ENCODE assay signal across 9 cellular contexts in the genomic region with DNA sequence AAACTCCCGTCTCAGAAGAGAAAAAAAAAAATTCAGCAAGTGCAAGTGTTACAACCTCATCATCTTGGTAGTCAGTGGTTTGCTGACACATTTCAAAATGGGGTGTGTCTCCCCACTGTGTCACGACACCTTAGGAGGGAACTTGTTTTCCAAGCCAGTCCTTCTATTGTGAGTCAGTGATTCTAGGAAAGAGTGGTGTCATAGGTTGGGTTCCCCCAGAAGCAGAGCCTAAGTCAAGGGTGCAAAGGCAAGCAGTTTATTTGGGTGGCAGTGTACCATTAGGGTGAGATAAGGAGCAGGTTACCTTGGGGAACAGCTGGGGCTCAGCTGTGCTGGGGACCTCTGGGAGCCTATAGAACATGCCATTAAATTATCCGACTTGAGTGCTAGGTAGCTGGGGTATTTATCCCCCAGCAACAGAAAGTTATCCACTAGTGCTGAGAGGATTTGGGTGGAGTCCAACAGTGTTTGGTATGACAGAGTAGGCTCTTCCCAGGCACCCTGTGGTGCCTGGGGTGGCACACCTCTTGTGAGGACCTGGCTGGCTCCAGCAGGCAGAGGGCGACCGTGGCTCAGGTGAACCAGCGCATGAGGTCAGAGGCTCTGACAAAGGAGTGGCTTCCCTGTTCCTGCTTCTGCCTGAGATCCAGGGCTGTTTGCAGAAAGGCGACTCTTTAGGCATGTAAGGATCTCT. TPM values are rescaled to one million over a fixed set of nuclear protein-coding genes. Genes with fewer than 3 reads are reported as not detected.
A peak's percentile ranks its signal among the peaks of the same experiment; 100 is the strongest.
DNase-seq lines count a peak whose midpoint lies in the region; TF ChIP-seq lines count a peak whose summit lies in the region.
"Had no signal": no experiment of that assay in that cellular context is flagged by ENCODE, and none has a peak within 500 bp of the region (broad histone marks: within the 10 kb centered on the region; RNA-seq: fewer than 3 reads in every experiment).

No MANE protein-coding gene starts in this region.

- no peak for TF ChIP-seq CTCF in glutamatergic neuron (IDR thresholded peaks at IDR 0.05; ENCODE audit: partially characterized antibody, unreplicated experiment)
- TF ChIP-seq CTCF in tibial nerve (IDR thresholded peaks at IDR 0.05) = no peak

- H3K36me3 Mint-ChIP-seq in glutamatergic neuron (ENCODE audit: unreplicated experiment) = no peaks in the 10 kb centered on the region

- H3K4me1 Mint-ChIP-seq in glutamatergic neuron (ENCODE audit: low read depth, unreplicated experiment) = peaks cover 36% of the 10 kb centered on the region

- DNase-seq in activated T-cell treated with anti-CD3 and anti-CD28 coated beads for 48 hours (ENCODE audit: low read depth) (peak; percentile 29), RPMI8226 (peak; percentile 61), glutamatergic neuron (no peak), tibial nerve (ENCODE audit: low spot score in 2 of 2) (no peak), OCI-M2 (lab: John Stamatoyannopoulos, UW; ENCODE audit: unreplicated experiment) (no peak), NAMALWA (ENCODE audit: low spot score) (no peak), midbrain (lab: John Stamatoyannopoulos, UW) (no peak)
- DNase-seq in activated T-cell treated with anti-CD3 and anti-CD28 coated beads, Interleukin-2, amount 50 U/mL, for 1 hour = no peak

- no peaks in the 10 kb centered on the region for H3K9me3 ChIP-seq in tibial nerve
- H3K9me3 ChIP-seq: neutrophil had no signal

- H3K4me3 Mint-ChIP-seq in glutamatergic neuron (ENCODE audit: unreplicated experiment) = no peak overlapping the region

- H3K9me3 Mint-ChIP-seq in glutamatergic neuron (ENCODE audit: unreplicated experiment) = peaks cover 11% of the 10 kb centered on the region

- H3K27me3 Mint-ChIP-seq in glutamatergic neuron (ENCODE audit: unreplicated experiment) = peaks cover 12% of the 10 kb centered on the region

- no peak for TF ChIP-seq POLR2A in tibial nerve (IDR thresholded peaks at IDR 0.05)

- no peaks in the 10 kb centered on the region for H3K27me3 ChIP-seq in tibial nerve
- H3K27me3 ChIP-seq: neutrophil had no signal

- H3K27ac ChIP-seq in tibial nerve = peak overlapping the region in 3 of 4 donors; percentile 23 to 75 (median 43)
- H3K27ac ChIP-seq: neutrophil had no signal

- H3K36me3 ChIP-seq in tibial nerve = no peaks in the 10 kb centered on the region
- H3K36me3 ChIP-seq: neutrophil had no signal

- H3K27ac Mint-ChIP-seq in glutamatergic neuron (ENCODE audit: unreplicated experiment) = peak overlapping the region; percentile 56

- WGBS in tibial nerve, 2 donors = 64 to 87% methylated on average over 7 of the region's 7 CpGs

- TF ChIP-seq EP300 in tibial nerve (IDR thresholded peaks at IDR 0.05) = no peak

- H3K4me3 ChIP-seq in tibial nerve = no peak overlapping the region

- H3K4me1 ChIP-seq in tibial nerve = peaks cover 0 to 63% (median 33%) of the 10 kb centered on the region in 4 donors

RNA-seq across cellular contexts. Expression of a gene that starts 41.7 kb away (rescaled TPM):
- total RNA-seq in glutamatergic neuron (ENCODE audit: unreplicated experiment) (15.3 TPM), tibial nerve (10 to 100 TPM; 30.6 to 52.7 (median 39.9) TPM)

RNA-seq across cellular contexts. Expression of a gene that starts 47.7 kb away (rescaled TPM):
- total RNA-seq in glutamatergic neuron (ENCODE audit: unreplicated experiment) = not detected
- not detected for total RNA-seq in tibial nerve

Comparison
In these comparisons a context has a peak if more than half of its experiments do, and no peak if none do; other contexts are left out.
1. DNase-seq: peak in activated T-cell treated with anti-CD3 and anti-CD28 coated beads for 48 hours (single experiment) and RPMI8226 (single experiment); none in activated T-cell treated with anti-CD3 and anti-CD28 coated beads, Interleukin-2, amount 50 U/mL, for 1 hour (single experiment), glutamatergic neuron (single experiment), tibial nerve (0 of 2), OCI-M2 (single experiment), NAMALWA (single experiment) and midbrain (single experiment).